ENCODE assay signal across 8 cellular contexts in the genomic region with DNA sequence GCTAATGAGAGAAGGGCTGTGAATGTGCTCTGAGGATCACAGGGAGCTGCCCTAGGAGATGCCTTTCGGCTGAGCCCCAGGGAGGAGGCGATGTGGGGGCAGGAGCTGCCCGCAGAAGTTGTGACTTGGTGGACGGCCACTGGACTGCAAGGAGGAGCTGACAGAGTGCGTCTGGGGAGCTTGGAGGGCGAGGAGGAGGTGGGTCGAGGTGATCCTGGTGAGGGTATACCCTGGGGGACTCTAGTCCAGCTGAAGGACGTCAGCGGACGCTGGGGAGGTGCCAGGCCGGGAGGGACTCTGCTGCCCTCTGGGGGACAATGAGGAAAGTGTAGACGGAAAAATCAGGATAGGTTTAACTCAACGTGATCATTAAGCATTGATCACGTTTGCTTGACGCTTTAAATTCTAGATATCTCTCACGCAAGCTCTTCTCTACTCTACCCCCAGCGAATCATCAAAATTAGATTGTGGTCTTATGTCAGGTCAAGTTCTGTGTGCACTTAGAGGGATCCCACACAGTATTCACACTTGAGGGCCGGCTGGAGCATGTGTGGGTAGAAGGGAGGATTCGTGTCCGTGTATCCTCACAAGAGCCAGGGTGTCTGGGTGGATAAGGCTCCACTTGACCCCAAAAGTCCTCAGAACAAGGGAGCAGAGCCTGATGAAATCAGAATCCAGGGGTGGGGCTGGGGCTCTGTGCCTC. TPM values are rescaled to one million over a fixed set of nuclear protein-coding genes. Genes with fewer than 3 reads are reported as not detected.
DNase-seq lines count a peak whose midpoint lies in the region; ATAC-seq and TF ChIP-seq lines count a peak whose summit lies in the region.

No MANE protein-coding gene starts in this region.

- ATAC-seq in GM18870 (IDR thresholded peaks at IDR 0.05; ENCODE audit: unreplicated experiment) (no peak), GM18520 (IDR thresholded peaks at IDR 0.05; ENCODE audit: unreplicated experiment) (no peak), GM18867 (IDR thresholded peaks at IDR 0.05; ENCODE audit: unreplicated experiment) (no peak)

- no peak overlapping the region for H3K27ac ChIP-seq in osteoblast (ENCODE audit: low read depth, low read length)

- no peaks in the 10 kb centered on the region for H3K9me3 ChIP-seq in osteoblast (ENCODE audit: low read depth, low read length)

- no peak overlapping the region for H3K4me2 ChIP-seq in osteoblast (ENCODE audit: insufficient read depth, low read length)

- H4K20me1 ChIP-seq in osteoblast (ENCODE audit: insufficient read depth, low read length): no peaks in the 10 kb centered on the region

- H3K4me3 ChIP-seq in astrocyte of the cerebellum (ENCODE audit: low read depth, low read length) (no peak overlapping the region), osteoblast (ENCODE audit: insufficient read depth, low read length) (no peak overlapping the region)

- H2AFZ ChIP-seq in osteoblast (ENCODE audit: low read length): no peak overlapping the region

- H3K36me3 ChIP-seq in osteoblast (ENCODE audit: insufficient read depth, low read length): no peaks in the 10 kb centered on the region

- peak; percentile 50 for TF ChIP-seq CTCF in astrocyte of the cerebellum (IDR thresholded peaks at IDR 0.05; ENCODE audit: low read depth, low read length, missing control alignments)
- peak; percentile 61 for TF ChIP-seq CTCF in osteoblast (IDR thresholded peaks at IDR 0.05; ENCODE audit: extremely low read depth, low read depth, low read length)

- H3K4me1 ChIP-seq in osteoblast (ENCODE audit: insufficient read depth, low read length): no peaks in the 10 kb centered on the region

- no peaks in the 10 kb centered on the region for H3K79me2 ChIP-seq in osteoblast (ENCODE audit: insufficient read depth, low read length)

- in situ Hi-C loops in astrocyte of the cerebellum (cut with HindIII; ENCODE audit: low sequenced_read_pairs): no loop called here

- no peaks in the 10 kb centered on the region for H3K27me3 ChIP-seq in osteoblast (ENCODE audit: insufficient read depth, low read length)

- peak; percentile 64 for DNase-seq in activated CD8-positive, alpha-beta memory T cell treated with anti-CD3 and anti-CD28 coated beads, Interleukin-2, amount 50 U/mL, for 48 hours
- no peak for DNase-seq in activated CD8-positive, alpha-beta memory T cell treated with anti-CD3 and anti-CD28 coated beads, Interleukin-2, amount 50 U/mL, for 4 hours
- peak; percentile 30 for DNase-seq in NCI-H146 (lab: John Stamatoyannopoulos, UW)
- no peak for DNase-seq in astrocyte of the cerebellum (ENCODE audit: low read depth)
- DNase-seq in osteoblast (ENCODE audit: insufficient read length, low spot score, missing footprints): no peak

RNA-seq across cellular contexts. Expression of a gene that starts 3.3 kb away (rescaled TPM):
- not detected in 2 replicates for total RNA-seq in osteoblast

RNA-seq across cellular contexts. Expression of a gene that starts 17.0 kb away (rescaled TPM):
- total RNA-seq in osteoblast: not detected in 2 replicates

Comparison
In these comparisons a context has a peak if more than half of its experiments do, and no peak if none do; other contexts are left out.
1. DNase-seq: peak in activated CD8-positive, alpha-beta memory T cell treated with anti-CD3 and anti-CD28 coated beads, Interleukin-2, amount 50 U/mL, for 48 hours (single experiment) and NCI-H146 (single experiment); none in activated CD8-positive, alpha-beta memory T cell treated with anti-CD3 and anti-CD28 coated beads, Interleukin-2, amount 50 U/mL, for 4 hours (single experiment), astrocyte of the cerebellum (single experiment) and osteoblast (single experiment).